In genomic region chr4:118363166-118363565, GRCh38 we compare ENCODE assay signal across 1 cellular context.
TF ChIP-seq lines count a peak whose summit lies in the region.

No MANE protein-coding gene starts in this region.

TF ChIP-seq in SK-N-SH treated with all-trans-retinoic acid at 6 μM for 48 hours, 23 proteins besides CTCF, POLR2A, EP300 and RAD21 (continued from another document):
- TF ChIP-seq TSHZ2 (CRISPR knock-in tag; IDR thresholded peaks at IDR 0.05) (no peak), PPARA (CRISPR knock-in tag; IDR thresholded peaks at IDR 0.05; ENCODE audit: borderline replicate concordance) (no peak)
TF ChIP-seq in SK-N-SH treated with all-trans-retinoic acid at 6 μM for 48 hours: peak in this region for 0.
